17 cellular contexts compared by ENCODE assay signal in genomic region chr2:167181134-167181533, GRCh38.
DNase-seq lines count a peak whose midpoint lies in the region; ATAC-seq, FAIRE-seq and TF ChIP-seq lines count a peak whose summit lies in the region.
"Had no signal": no experiment of that assay in that cellular context is flagged by ENCODE, and none has a peak within 500 bp of the region (broad histone marks: within the 10 kb centered on the region; RNA-seq: fewer than 3 reads in every experiment).

No MANE protein-coding gene starts in this region.

- no peak overlapping the region for H3K4me3 ChIP-seq in cardiac fibroblast (replicated peaks in 1 of 2; ENCODE audit: low read depth in 2 of 2, low read length in 2 of 2)
- H3K4me3 ChIP-seq: heart right ventricle, right atrium auricular region had no signal

- FAIRE-seq in RCC 7860 (lab: Jason Lieb, UNC), result peak; percentile 87
- FAIRE-seq: D721Med, endometrium, kidney had no signal

- no peak for TF ChIP-seq CTCF in cardiac fibroblast (IDR thresholded peaks at IDR 0.05; ENCODE audit: low read depth, low read length)

- ATAC-seq in GM21529 (IDR thresholded peaks at IDR 0.05; ENCODE audit: unreplicated experiment), result no peak
- ATAC-seq: activated naive CD8-positive, alpha-beta T cell treated with anti-CD3 and anti-CD28 coated beads, Interleukin-2, amount 50 U/mL, for 24 hours; heart right ventricle had no signal

- peak; percentile 74 for DNase-seq in EL
- DNase-seq in RCC 7860 (ENCODE audit: low spot score), result peak; percentile 48
- DNase-seq in cardiac fibroblast (ENCODE audit: low read depth in 2 of 2), result peak; percentile 34 to 78
- DNase-seq in myocyte (ENCODE audit: low read depth), result peak; percentile 36
- DNase-seq in NK-92 treated with Interleukin-12 subunit alpha and Interleukin-12 subunit beta, amount 100 ng/mL, for 24 hours (lab: John Stamatoyannopoulos, UW), result no peak
- DNase-seq in iPS-NIHi7 (ENCODE audit: extremely low spot score), result no peak
- no peak for DNase-seq in NK-92 (lab: John Stamatoyannopoulos, UW; ENCODE audit: unreplicated experiment)
- DNase-seq: activated CD4-positive, alpha-beta memory T cell treated with anti-CD3 and anti-CD28 coated beads for 36 hours; activated naive CD8-positive, alpha-beta T cell treated with anti-CD3 and anti-CD28 coated beads, Interleukin-2, amount 50 U/mL, for 24 hours; heart right ventricle; kidney; NCI-H187 treated with DMSO at 0.1 percent for 48 hours; NCI-H510A treated with DMSO at 0.1 percent for 48 hours had no signal

Comparison
In these comparisons a context has a peak if more than half of its experiments do, and no peak if none do; other contexts are left out.
1. DNase-seq: peak in EL (single experiment), RCC 7860 (single experiment), cardiac fibroblast (2 of 2) and myocyte (single experiment); none in NK-92 treated with Interleukin-12 subunit alpha and Interleukin-12 subunit beta, amount 100 ng/mL, for 24 hours (single experiment), iPS-NIHi7 (single experiment) and NK-92 (single experiment).